29 cellular contexts compared by ENCODE assay signal in genomic region chr20:63024573-63025392, GRCh38. TPM values are rescaled to one million over a fixed set of nuclear protein-coding genes. Genes with fewer than 3 reads are reported as not detected.
A peak's percentile ranks its signal among the peaks of the same experiment; 100 is the strongest.
DNase-seq lines count a peak whose midpoint lies in the region; ATAC-seq, FAIRE-seq and TF ChIP-seq lines count a peak whose summit lies in the region.
"Had no signal": no experiment of that assay in that cellular context is flagged by ENCODE, and none has a peak within 500 bp of the region (broad histone marks: within the 10 kb centered on the region; RNA-seq: fewer than 3 reads in every experiment).

No MANE protein-coding gene starts in this region.

- no TSS peak for BruUV-seq in HepG2 (replicated peaks; lab: Mats Ljungman, UMichigan)

- H3K9me2 ChIP-seq in Karpas-422 (replicated peaks; ENCODE audit: insufficient read depth, low read length) = no peaks in the 10 kb centered on the region

- H3K27ac ChIP-seq in Karpas-422 (ENCODE audit: low read length) (no peak overlapping the region), HepG2 (ENCODE audit: extremely low read length, insufficient read depth, low read length) (no peak overlapping the region), testis (no peak overlapping the region)
- H3K27ac ChIP-seq: body of pancreas, epithelial cell of prostate had no signal

- in situ Hi-C loops in HepG2 (cut with HindIII; ENCODE audit: extremely low pct_ligation_motif_present, low pct_unique_long_range_greater_than_20kb) = no loop called here

- H3K27me3 ChIP-seq in Karpas-422 (ENCODE audit: low read length) (no peaks in the 10 kb centered on the region), HepG2 (ENCODE audit: control insufficient read depth in 1 of 2, insufficient read depth in 2 of 2, low read length in 2 of 2) (peaks cover 61 to 93% of the 10 kb centered on the region in 2 experiments), testis (no peaks in the 10 kb centered on the region)

- POLR2A ChIA-PET in HepG2 (lab: Yijun Ruan, JAX) = no interaction called here

- ATAC-seq in left ventricle myocardium superior (no peak), Right ventricle myocardium inferior (no peak), HepG2 (no peak)
- ATAC-seq: body of pancreas; stimulated activated effector memory CD8-positive, alpha-beta T cell treated with anti-CD3 and anti-CD28 coated beads, Interleukin-12 subunit alpha, Interleukin-12 subunit beta, amount 100 ng/mL, for 72 hours had no signal

- no peak for TF ChIP-seq CTCF in HepG2 (CRISPR knock-in tag; IDR thresholded peaks at IDR 0.05)
- TF ChIP-seq CTCF in testis (IDR thresholded peaks at IDR 0.05) = no peak

- H3K79me2 ChIP-seq in Karpas-422 (ENCODE audit: low read length) (no peaks in the 10 kb centered on the region), HepG2 (ENCODE audit: insufficient read depth, low read length) (no peaks in the 10 kb centered on the region)

- no peak for TF ChIP-seq EP300 in HepG2 (IDR thresholded peaks at IDR 0.05; ENCODE audit: low read depth in 2 of 2, low read length in 2 of 2)
- TF ChIP-seq EP300 in HepG2 (CRISPR knock-in tag; IDR thresholded peaks at IDR 0.05; ENCODE audit: borderline replicate concordance) = no peak

- H2AFZ ChIP-seq in Karpas-422 (ENCODE audit: low read length) = no peak overlapping the region
- no peak overlapping the region for H2AFZ ChIP-seq in HepG2 (ENCODE audit: low read length)

- no peak overlapping the region for H3K9ac ChIP-seq in Karpas-422 (ENCODE audit: low read length)
- no peak overlapping the region for H3K9ac ChIP-seq in HepG2 (ENCODE audit: insufficient read depth, low read depth, low read length)

- 22% methylated on average over 28 of the region's 28 CpGs for WGBS in HepG2 (ENCODE audit: low lambda C conversion rate)
- 65 to 73% methylated on average over 16 to 28 of the region's 28 CpGs for WGBS in testis, 2 donors

- H3K4me1 ChIP-seq in Karpas-422 (ENCODE audit: low read length) (peaks cover 28% of the 10 kb centered on the region), HepG2 (ENCODE audit: insufficient read depth, low read length) (no peaks in the 10 kb centered on the region), testis (no peaks in the 10 kb centered on the region)

- no peaks in the 10 kb centered on the region for H3K9me3 ChIP-seq in Karpas-422 (ENCODE audit: low read length)
- no peaks in the 10 kb centered on the region for H3K9me3 ChIP-seq in HepG2 (ENCODE audit: low read length)
- no peaks in the 10 kb centered on the region for H3K9me3 ChIP-seq in testis

- H3K36me3 ChIP-seq in Karpas-422 (ENCODE audit: insufficient read depth, low read length) (no peaks in the 10 kb centered on the region), HepG2 (replicated peaks in 1 of 2; ENCODE audit: control insufficient read depth in 1 of 2, insufficient read depth in 2 of 2, low read length in 2 of 2) (no peaks in the 10 kb centered on the region), testis (ENCODE audit: low read depth, missing control alignments) (no peaks in the 10 kb centered on the region)

- H3K4me2 ChIP-seq in Karpas-422 (ENCODE audit: low read depth, low read length, poor library complexity, severe bottlenecking) (peak overlapping the region; percentile 45), HepG2 (ENCODE audit: low read depth, low read length) (no peak overlapping the region)

- CTCF ChIA-PET in HepG2 (lab: Yijun Ruan, JAX; ENCODE audit: low intra/inter-chr PET ratio, low total read pairs) = no interaction called here

- no peak for FAIRE-seq in HepG2 (lab: Jason Lieb, UNC)

- TF ChIP-seq POLR2A in HepG2 (IDR thresholded peaks at IDR 0.05; ENCODE audit: insufficient read depth in 1 of 2, low read depth in 2 of 2, low read length in 2 of 2) (no peak), testis (IDR thresholded peaks at IDR 0.05) (no peak)

- H4K20me1 ChIP-seq in Karpas-422 (ENCODE audit: insufficient read depth, low read depth, low read length) (peaks cover 3% of the 10 kb centered on the region; the same call in 1 of the 2 replicates), HepG2 (ENCODE audit: insufficient read depth, low read length) (no peaks in the 10 kb centered on the region; the same call in 1 of the 2 replicates)

- no peak for TF ChIP-seq RAD21 in HepG2 (CRISPR knock-in tag; IDR thresholded peaks at IDR 0.05)

- intact Hi-C loops in left ventricle myocardium superior (cut with micrococcal nuclease) = no loop called here
- intact Hi-C loops in Right ventricle myocardium inferior (cut with DNase I) = no loop called here
- intact Hi-C loops in HepG2 (cut with micrococcal nuclease; ENCODE audit: unreplicated experiment) = no loop called here
- intact Hi-C loops in testis (cut with DNase I; ENCODE audit: low total_unique reads) = no loop called here

- H3K4me3 ChIP-seq in Karpas-422 (ENCODE audit: low read length) (no peak overlapping the region), HepG2 (replicated peaks in 1 of 3; ENCODE audit: insufficient read depth in 1 of 3, low read depth in 2 of 3, low read length in 3 of 3) (no peak overlapping the region), testis (no peak overlapping the region)
- H3K4me3 ChIP-seq: body of pancreas, lung had no signal

- DNase-seq in left ventricle myocardium superior (peak; percentile 18), Right ventricle myocardium inferior (ENCODE audit: missing footprints) (no peak), Karpas-422 (no peak), HepG2 (ENCODE audit: low spot score) (no peak), occipital lobe (lab: John Stamatoyannopoulos, UW) (no peak), HUDEP-2 (lab: John Stamatoyannopoulos, UW; ENCODE audit: unreplicated experiment in 76 of 76) (no peak), testis (no peak)
- DNase-seq: activated CD8-positive, alpha-beta memory T cell treated with anti-CD3 and anti-CD28 coated beads, Interleukin-2, amount 50 U/mL, for 48 hours; body of pancreas; islet precursor cell; NCI-H1417; NCI-H2081 treated with DMSO at 0.1 percent for 48 hours; stimulated activated CD4-positive, alpha-beta T cell treated with anti-CD3 and anti-CD28 coated beads, Interleukin-4, amount 100 ng/mL, for 24 hours; T-helper 1 cell had no signal

TF ChIP-seq in HepG2, 621 proteins besides CTCF, POLR2A, EP300 and RAD21:
- TF ChIP-seq ZFP37 (CRISPR knock-in tag; IDR thresholded peaks at IDR 0.05; ENCODE audit: borderline replicate concordance) (no peak), EZH2 (conservative IDR thresholded peaks at IDR 0.05; ENCODE audit: low read depth, low read length) (peak; percentile 95), MTF2 (CRISPR knock-in tag; IDR thresholded peaks at IDR 0.05; ENCODE audit: borderline replicate concordance) (peak; percentile 1; the same call in 1 of the 2 replicates), ZFP36 (IDR thresholded peaks at IDR 0.05; ENCODE audit: borderline replicate concordance, low read depth, low read length, partially characterized antibody) (peak; percentile 71), SP5 (CRISPR knock-in tag; IDR thresholded peaks at IDR 0.05; ENCODE audit: borderline replicate concordance, low read depth) (no peak), ZNF678 (CRISPR knock-in tag; IDR thresholded peaks at IDR 0.05) (no peak), RNF2 (conservative IDR thresholded peaks at IDR 0.05; ENCODE audit: low read depth) (0 out of 2 replicates have a peak, but pooled peaks have one; percentile 45)

RNA-seq across cellular contexts. Expression of gene BHLHE23, which starts 18.0 kb away (rescaled TPM):
- not detected for total RNA-seq in left ventricle myocardium superior
- total RNA-seq in Right ventricle myocardium inferior = not detected
- not detected in 2 replicates for total RNA-seq in Karpas-422 (2014; rRNA removed; shearing (Covaris generic); ENCODE audit: low replicate concordance)
- total RNA-seq in HepG2 (2016; rRNA removed; fragmentation: Illumina TruSeq; extraction: Trizol) = not detected in 2 replicates
- not detected in 2 replicates for total RNA-seq in HepG2 (2016; cell fraction: cytosol; rRNA removed; fragmentation: Illumina TruSeq; extraction: Trizol; ENCODE audit: low read depth)
- total RNA-seq in HepG2 (2016; cell fraction: insoluble cytoplasmic fraction; rRNA removed; fragmentation: Illumina TruSeq; extraction: Trizol) = not detected in 2 replicates
- total RNA-seq in HepG2 (2016; cell fraction: membrane; rRNA removed; fragmentation: Illumina TruSeq; extraction: Trizol) = not detected in 2 replicates
- total RNA-seq in HepG2 (2016; cell fraction: nucleus; rRNA removed; fragmentation: Illumina TruSeq; extraction: Trizol) = not detected in 2 replicates
- polyA plus RNA-seq in HepG2 (2011; rRNA removed) = not detected in 2 replicates
- polyA plus RNA-seq in HepG2 (2011; cell fraction: cytosol; rRNA removed) = not detected in 2 replicates
- polyA plus RNA-seq in HepG2 (2011; cell fraction: nucleus; rRNA removed) = not detected in 2 replicates
- polyA plus RNA-seq in HepG2 (2012) = not detected in 2 replicates
- polyA plus RNA-seq in HepG2 (2016; cell fraction: cytosol; fragmentation: Illumina TruSeq; extraction: Trizol; ENCODE audit: low read depth) = not detected in 2 replicates
- not detected in 2 replicates for polyA plus RNA-seq in HepG2 (2016; cell fraction: insoluble cytoplasmic fraction; fragmentation: Illumina TruSeq; extraction: Trizol; ENCODE audit: low read depth)
- not detected in 2 replicates for polyA plus RNA-seq in HepG2 (2016; cell fraction: membrane; fragmentation: Illumina TruSeq; extraction: Trizol; ENCODE audit: low read depth)
- not detected in 2 replicates for polyA plus RNA-seq in HepG2 (2016; cell fraction: nucleus; fragmentation: Illumina TruSeq; extraction: Trizol; ENCODE audit: insufficient read depth, low read depth)
- not detected in 2 replicates for polyA minus RNA-seq in HepG2 (2011; rRNA and poly(A)+ RNA removed; ENCODE audit: low replicate concordance)
- not detected in 2 replicates for polyA minus RNA-seq in HepG2 (2011; cell fraction: cytosol; rRNA and poly(A)+ RNA removed)
- polyA minus RNA-seq in HepG2 (2011; cell fraction: nucleus; rRNA and poly(A)+ RNA removed) = not detected in 2 replicates
- total RNA-seq in occipital lobe = not detected
- total RNA-seq in testis = 1 to 10 TPM; 5.3 to 6.6 TPM
- not detected for polyA plus RNA-seq in testis (ENCODE audit: insufficient read depth, low read depth, low replicate concordance)
- total RNA-seq: activated CD4-positive, alpha-beta memory T cell treated with anti-CD3 and anti-CD28 coated beads, Interleukin-2, amount 10 ng/mL, durations not matched to agents 7 days and 5 days; activated T-helper 2 cell treated with anti-CD3 and anti-CD28 coated beads, Interferon-gamma antibody, Interleukin-2, Interleukin-4, amounts not matched to agents 10 μg/mL and 5 μg/mL and 100 μg/mL, durations not matched to agents 14 hours and 24 hours and 36 hours; body of pancreas; Daoy; glomerular endothelial cell; lung; M059J; mononuclear cell; progenitor cell of endocrine pancreas; RPMI7951; sciatic nerve; subcutaneous adipose tissue had no signal
- polyA plus RNA-seq: adipose tissue, IgD-negative memory B cell, lung had no signal
